ENCODE assay signal across 8 cellular contexts in the genomic region with DNA sequence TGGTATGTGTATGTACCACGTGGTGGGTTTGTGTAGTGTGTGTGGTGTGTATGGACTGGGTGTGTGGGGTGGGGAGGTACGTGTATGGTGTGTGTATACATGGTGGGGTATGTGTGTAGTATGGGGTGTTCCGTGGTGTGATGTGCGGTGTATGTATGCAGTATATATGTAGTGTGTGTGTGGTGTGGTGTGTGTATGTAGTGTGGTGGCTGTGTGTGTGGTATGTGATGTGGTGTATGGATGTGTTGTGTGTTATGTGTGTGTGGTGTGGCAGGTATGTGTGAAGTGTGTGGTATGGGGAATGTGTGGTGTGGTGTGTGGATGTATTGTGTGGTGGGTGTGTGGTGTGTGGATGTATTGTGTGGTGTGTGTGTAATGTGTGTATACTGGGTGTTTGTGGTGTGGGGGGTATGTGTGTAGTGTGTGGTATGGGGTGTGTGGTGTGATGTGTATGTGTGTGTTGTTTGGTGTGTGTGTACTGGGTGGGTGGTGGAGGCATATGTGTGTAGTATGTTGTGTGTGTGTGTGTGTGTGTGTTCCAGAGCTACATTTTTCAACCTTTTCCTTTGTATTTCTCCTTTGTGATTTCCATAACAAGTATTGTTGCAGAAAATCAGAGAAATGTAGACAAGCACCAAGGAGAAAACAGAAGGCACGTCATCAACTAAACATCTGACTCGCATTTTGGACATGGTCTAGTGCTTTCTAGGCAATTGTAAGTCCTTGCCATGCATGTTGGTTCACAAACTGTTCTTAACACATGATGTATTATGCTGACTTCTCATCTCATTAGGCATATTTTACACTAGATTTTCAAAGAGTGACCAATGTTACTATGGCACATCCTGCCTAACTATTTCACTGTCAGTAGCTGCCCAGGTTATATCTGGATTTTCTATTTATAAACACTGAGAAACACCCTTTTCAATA. TPM values are rescaled to one million over a fixed set of nuclear protein-coding genes. Genes with fewer than 3 reads are reported as not detected.
DNase-seq lines count a peak whose midpoint lies in the region; ATAC-seq, FAIRE-seq and TF ChIP-seq lines count a peak whose summit lies in the region.

No MANE protein-coding gene starts in this region.

- peak overlapping the region; percentile 22 for H3K23ac ChIP-seq in H1 (ENCODE audit: insufficient read length)

- TF ChIP-seq EP300 in H1 (IDR thresholded peaks at IDR 0.05; ENCODE audit: borderline replicate concordance in 1 of 2, low read depth in 2 of 2, low read length in 2 of 2) (no peak), upper lobe of left lung (IDR thresholded peaks at IDR 0.05) (no peak)

- H3K27me3 Mint-ChIP-seq in mesothelial cell of epicardium (ENCODE audit: low read depth) = no peaks in the 10 kb centered on the region

- no peak overlapping the region for H3K14ac ChIP-seq in H1 (ENCODE audit: insufficient read length)

- peaks cover 26% of the 10 kb centered on the region for H3K79me1 ChIP-seq in H1 (ENCODE audit: low read depth, low read length)

- H3K36me3 ChIP-seq in H1 (ENCODE audit: control insufficient read depth in 2 of 4, insufficient read depth in 4 of 4, low read length in 3 of 4) (no peaks in the 10 kb centered on the region; a peak in 2 of 8 replicates), upper lobe of left lung (no peaks in the 10 kb centered on the region)

- WGBS in H1 (ENCODE audit: extremely low coverage in 1 of 2, insufficient coverage in 1 of 2, insufficient read length in 1 of 2, insufficient replicate concordance in 2 of 2, low coverage in 1 of 2, low lambda C conversion rate in 2 of 2, missing lambda C conversion rate in 1 of 2), 2 experiments = 93% methylated on average over 6 of the region's 6 CpGs; no CpG with 5 or more reads in 1 of the 2 experiments
- WGBS in upper lobe of left lung, 2 donors = 81 to 89% methylated on average over 6 of the region's 6 CpGs

- no peak overlapping the region for H4K8ac ChIP-seq in H1 (ENCODE audit: extremely low read depth, insufficient read depth, low read length)

- peaks cover 3% of the 10 kb centered on the region for H3K4me1 Mint-ChIP-seq in mesothelial cell of epicardium

- H3K9ac ChIP-seq in H1 (replicated peaks in 1 of 4; ENCODE audit: extremely low read depth in 1 of 4, low read depth in 3 of 4, low read length in 3 of 4) = peak overlapping the region in 1 of 4 experiments; percentile 37; a peak in 3 of 7 replicates

- peaks cover 6 to 88% of the 10 kb centered on the region in 2 experiments; a peak in 3 of 4 replicates for H3K79me2 ChIP-seq in H1 (ENCODE audit: control insufficient read depth in 1 of 2, insufficient read depth in 2 of 2, low read length in 2 of 2)

- peaks cover 8 to 21% of the 10 kb centered on the region in 2 experiments for H4K20me1 ChIP-seq in H1 (replicated peaks in 1 of 2; ENCODE audit: control insufficient read depth in 1 of 2, insufficient read depth in 2 of 2, low read length in 2 of 2)

- peak overlapping the region; percentile 67 for H2BK5ac ChIP-seq in H1 (ENCODE audit: low read depth, low read length)

- intact Hi-C loops in Right ventricle myocardium inferior (cut with DNase I) = no loop called here
- intact Hi-C loops in cardiac septum (cut with DNase I) = no loop called here

- peak overlapping the region; percentile 65 for H3K4me3 ChIP-seq in Jurkat, Clone E6-1 (ENCODE audit: low read length)
- no peak overlapping the region for H3K4me3 ChIP-seq in H1 (ENCODE audit: extremely low read depth in 1 of 4, insufficient read depth in 2 of 4, low read depth in 3 of 4, low read length in 4 of 4)
- peak overlapping the region in 3 of 4 donors; percentile 16 to 32 (median 26) for H3K4me3 ChIP-seq in upper lobe of left lung

- no peak overlapping the region for H4K91ac ChIP-seq in H1 (replicated peaks; ENCODE audit: insufficient read length, low read length)

- no peak for TF ChIP-seq CTCF in H1 (IDR thresholded peaks at IDR 0.05; ENCODE audit: control extremely low read depth in 1 of 3, insufficient read depth in 1 of 3, low read depth in 1 of 3, low read length in 3 of 3)
- TF ChIP-seq CTCF in upper lobe of left lung (IDR thresholded peaks at IDR 0.05) = no peak
- TF ChIP-seq CTCF in mesothelial cell of epicardium (IDR thresholded peaks at IDR 0.05; ENCODE audit: unreplicated experiment) = no peak

- H3K56ac ChIP-seq in H1 (replicated peaks; ENCODE audit: insufficient read length, low read depth, low read length) = peak overlapping the region; percentile 96

- no peak overlapping the region for H2BK20ac ChIP-seq in H1 (ENCODE audit: low read length)

- no peak overlapping the region; the same call in 1 of the 2 replicates for H3K18ac ChIP-seq in H1 (ENCODE audit: extremely low read depth, low read length)

- ATAC-seq in Right ventricle myocardium inferior (peak; percentile 38), upper lobe of left lung (ENCODE audit: low FRiP score in 2 of 2) (peak; percentile 35 to 61), HG02870 (IDR thresholded peaks at IDR 0.05; ENCODE audit: unreplicated experiment) (no peak)

- no peak overlapping the region for H3K27ac Mint-ChIP-seq in mesothelial cell of epicardium

- FAIRE-seq in H1 (lab: Jason Lieb, UNC) = no peak

- CTCF ChIA-PET in H1 (lab: Charles Lee; ENCODE audit: partially characterized antibody) = interaction anchor here (1.0 to 1.4 kb wide), 3 partner anchors 12 to 56 kb away, joined by 3 to 4 read pairs (median 3); no protein-coding TSS in a partner anchor

- TF ChIP-seq RAD21 in H1 (IDR thresholded peaks at IDR 0.05 in 1 of 2, conservative IDR thresholded peaks at IDR 0.05 in 1 of 2; ENCODE audit: low read depth in 2 of 2, low read length in 2 of 2) = no peak

- no peaks in the 10 kb centered on the region; a peak in 1 of 4 replicates for H3K9me3 ChIP-seq in H1 (ENCODE audit: insufficient read depth in 2 of 2, low read depth in 1 of 2, low read length in 1 of 2)
- no peaks in the 10 kb centered on the region for H3K9me3 ChIP-seq in upper lobe of left lung

- H3K27ac ChIP-seq in H1 (ENCODE audit: low read depth, low read length) = no peak overlapping the region
- no peak overlapping the region for H3K27ac ChIP-seq in upper lobe of left lung

- H3K23me2 ChIP-seq in H1 (ENCODE audit: low read depth, low read length) = peaks cover 7% of the 10 kb centered on the region

- H2BK12ac ChIP-seq in H1 (ENCODE audit: low read depth, low read length) = peak overlapping the region; percentile 55; the same call in 1 of the 2 replicates

- H3K9me3 Mint-ChIP-seq in mesothelial cell of epicardium = peaks cover 12% of the 10 kb centered on the region

- POLR2A ChIA-PET in H1 (lab: Charles Lee; ENCODE audit: partially characterized antibody) = interaction anchor here (2.1 kb wide), 1 partner anchor 11 kb away, joined by 6 read pairs; no protein-coding TSS in a partner anchor

- no peak overlapping the region for H4K5ac ChIP-seq in H1 (ENCODE audit: insufficient read length, low read depth, low read length)

- TF ChIP-seq POLR2A in H1 (IDR thresholded peaks at IDR 0.05; ENCODE audit: control extremely low read depth in 1 of 2, low read depth in 2 of 2, low read length in 2 of 2) (no peak), upper lobe of left lung (IDR thresholded peaks at IDR 0.05) (no peak)

- peak overlapping the region; percentile 21 for H3K4ac ChIP-seq in H1 (replicated peaks; ENCODE audit: insufficient read length, low read depth, low read length)

- no peak overlapping the region for H2BK120ac ChIP-seq in H1 (replicated peaks; ENCODE audit: low read depth, low read length)

- peaks cover 2 to 18% (median 10%) of the 10 kb centered on the region in 4 experiments for H3K4me1 ChIP-seq in H1 (replicated peaks in 1 of 4; ENCODE audit: control insufficient read depth in 3 of 4, insufficient read depth in 4 of 4, low read length in 3 of 4)
- peaks cover 0 to 5% (median 1%) of the 10 kb centered on the region in 4 donors for H3K4me1 ChIP-seq in upper lobe of left lung

- no peak overlapping the region for H2AFZ ChIP-seq in H1 (ENCODE audit: low read length)

- no peak overlapping the region for H3K4me2 ChIP-seq in H1 (ENCODE audit: insufficient read depth in 1 of 2, low read depth in 2 of 2, low read length in 2 of 2)

- H2BK15ac ChIP-seq in H1 (ENCODE audit: low read length) = 0 out of 2 replicates have a peak overlapping the region, but pooled peaks have one; percentile 35

- DNase-seq in Right ventricle myocardium inferior (ENCODE audit: missing footprints) (no peak), cardiac septum (ENCODE audit: low spot score) (no peak), H1 (ENCODE audit: low read depth in 1 of 2, low spot score in 2 of 2) (no peak), upper lobe of left lung (no peak), DMS153 treated with DMSO at 0.1 percent for 48 hours (lab: John Stamatoyannopoulos, UW; ENCODE audit: unreplicated experiment) (no peak), mesothelial cell of epicardium (ENCODE audit: low spot score in 2 of 2, unreplicated experiment in 2 of 2) (no peak)
- no peak for DNase-seq in Jurkat, Clone E6-1 (ENCODE audit: low read depth, low spot score)

- peaks cover 6% of the 10 kb centered on the region for H3K36me3 Mint-ChIP-seq in mesothelial cell of epicardium

- H3K27me3 ChIP-seq in H1 (replicated peaks in 1 of 4; ENCODE audit: control insufficient read depth in 3 of 4, extremely low read depth in 1 of 4, insufficient read depth in 3 of 4, low read length in 3 of 4) = no peaks in the 10 kb centered on the region
- H3K27me3 ChIP-seq in upper lobe of left lung = no peaks in the 10 kb centered on the region

- H3K4me3 Mint-ChIP-seq in mesothelial cell of epicardium = no peak overlapping the region

- peak overlapping the region; percentile 93 for H2AK5ac ChIP-seq in H1 (ENCODE audit: low read depth, low read length)

TF ChIP-seq in H1, 55 proteins besides CTCF, POLR2A, EP300 and RAD21 (continues in another document):
- TF ChIP-seq, protein P1, sequence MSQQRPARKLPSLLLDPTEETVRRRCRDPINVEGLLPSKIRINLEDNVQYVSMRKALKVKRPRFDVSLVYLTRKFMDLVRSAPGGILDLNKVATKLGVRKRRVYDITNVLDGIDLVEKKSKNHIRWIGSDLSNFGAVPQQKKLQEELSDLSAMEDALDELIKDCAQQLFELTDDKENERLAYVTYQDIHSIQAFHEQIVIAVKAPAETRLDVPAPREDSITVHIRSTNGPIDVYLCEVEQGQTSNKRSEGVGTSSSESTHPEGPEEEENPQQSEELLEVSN (IDR thresholded peaks at IDR 0.05) = no peak

RNA-seq across cellular contexts. Expression of a gene that starts 13.2 kb away (rescaled TPM):
- total RNA-seq in Right ventricle myocardium inferior (24.1 TPM), cardiac septum (21.4 TPM), upper lobe of left lung (10 to 100 TPM; 24.6 to 61.3 (median 41.8) TPM), mesothelial cell of epicardium (41.8 to 44.7 TPM (median 42.7 TPM) in 3 replicates)
- 50.1 TPM for polyA plus RNA-seq in Jurkat, Clone E6-1 (2012; ENCODE audit: insufficient read depth, insufficient read length)
- total RNA-seq in H1 (2021; fragmentation: NEBNext Ultra II Directional; extraction: Animal tissue kit (Norgen Biotek cat#: 25700)) = 63.1 and 70.4 TPM in 2 replicates
- 21.0 and 34.3 TPM in 2 replicates for polyA plus RNA-seq in H1 (2011; rRNA removed)
- polyA plus RNA-seq in H1 (2011; cell fraction: cytosol; rRNA removed) = 22.5 TPM
- polyA plus RNA-seq in H1 (2011; cell fraction: nucleus; rRNA removed) = 77.9 TPM
- polyA plus RNA-seq in H1 (2012, experiment 1 of 2) = 37.1 to 43.6 TPM (median 42.0 TPM) in 4 replicates
- polyA plus RNA-seq in H1 (2012, experiment 2 of 2) = 17.8 TPM
- 49.6 TPM for polyA plus RNA-seq in H1 (2013, experiment 1 of 2)
- polyA plus RNA-seq in H1 (2013, experiment 2 of 2) = 47.0 TPM
- 28.5 and 31.1 TPM in 2 replicates for polyA minus RNA-seq in H1 (2011; rRNA and poly(A)+ RNA removed)
- 39.3 TPM for polyA minus RNA-seq in H1 (2011; cell fraction: cytosol; rRNA and poly(A)+ RNA removed)
- 60.8 TPM for polyA minus RNA-seq in H1 (2011; cell fraction: nucleus; rRNA and poly(A)+ RNA removed)

Comparison
In these comparisons a context has a peak if more than half of its experiments do, and no peak if none do; other contexts are left out.
1. H3K4me3 ChIP-seq: peak in Jurkat, Clone E6-1 (single experiment) and upper lobe of left lung (3 of 4); none in H1 (0 of 4).